Comparison of ENCODE assay signal across 21 cellular contexts in genomic region chr2:44335806-44336538, GRCh38.
"Had no signal": no experiment of that assay in that cellular context is flagged by ENCODE, and none has a peak within 500 bp of the region (broad histone marks: within the 10 kb centered on the region; RNA-seq: fewer than 3 reads in every experiment).

No MANE protein-coding gene starts in this region.

- H3K27ac ChIP-seq: cardiac muscle cell, tibial nerve, uterus had no signal

- H3K4me3 Mint-ChIP-seq: activated CD8-positive, alpha-beta memory T cell treated with anti-CD3 and anti-CD28 coated beads, Interleukin-2, amount 10 ng/mL, durations not matched to agents 7 days and 5 days; activated naive CD4-positive, alpha-beta T cell treated with anti-CD3 and anti-CD28 coated beads for 36 hours; activated naive CD8-positive, alpha-beta T cell treated with anti-CD3 and anti-CD28 coated beads, Interleukin-2, amount 50 U/mL, for 24 hours; nephron had no signal

- H3K27me3 Mint-ChIP-seq: activated CD8-positive, alpha-beta memory T cell treated with anti-CD3 and anti-CD28 coated beads, Interleukin-2, amount 10 ng/mL, durations not matched to agents 7 days and 5 days; activated naive CD8-positive, alpha-beta T cell treated with anti-CD3 and anti-CD28 coated beads, Interleukin-2, amount 50 U/mL, for 24 hours had no signal

- H3K27ac Mint-ChIP-seq: activated CD8-positive, alpha-beta memory T cell treated with anti-CD3 and anti-CD28 coated beads, Interleukin-2, amount 10 ng/mL, durations not matched to agents 7 days and 5 days; activated naive CD4-positive, alpha-beta T cell treated with anti-CD3 and anti-CD28 coated beads for 36 hours; activated naive CD8-positive, alpha-beta T cell treated with anti-CD3 and anti-CD28 coated beads, Interleukin-2, amount 50 U/mL, for 24 hours; activated T-helper 2 cell treated with anti-CD3 and anti-CD28 coated beads, Interferon-gamma antibody, Interleukin-2, Interleukin-4, amounts not matched to agents 10 μg/mL and 5 μg/mL and 100 μg/mL, durations not matched to agents 14 hours and 24 hours and 36 hours; nephron had no signal

- H3K4me3 ChIP-seq: cardiac muscle cell, tibial nerve, uterus had no signal

- H3K9me3 ChIP-seq: tibial nerve, uterus had no signal

- H3K27me3 ChIP-seq: cardiac muscle cell, tibial nerve, uterus had no signal

- DNase-seq: activated CD4-positive, alpha-beta T cell treated with anti-CD3 and anti-CD28 coated beads for 1 hour; activated CD4-positive, alpha-beta T cell treated with anti-CD3 and anti-CD28 coated beads, Interleukin-2, amount 50 U/mL, for 48 hours; activated CD8-positive, alpha-beta memory T cell treated with anti-CD3 and anti-CD28 coated beads, Interleukin-2, amount 10 ng/mL, durations not matched to agents 7 days and 5 days; activated naive CD4-positive, alpha-beta T cell treated with anti-CD3 and anti-CD28 coated beads for 36 hours; activated naive CD8-positive, alpha-beta T cell treated with anti-CD3 and anti-CD28 coated beads, Interleukin-2, amount 50 U/mL, for 24 hours; activated T-cell treated with anti-CD3 and anti-CD28 coated beads, Interleukin-2, amount 50 U/mL, for 1 hour; foreskin fibroblast; kidney glomerular epithelial cell; nucleus accumbens; posterior cingulate gyrus; retina; stimulated activated CD4-positive, alpha-beta T cell treated with anti-CD3 and anti-CD28 coated beads, Interleukin-15, amount 100 ng/mL, for 24 hours; stimulated activated CD4-positive, alpha-beta T cell treated with anti-CD3 and anti-CD28 coated beads, Interleukin-4, amount 100 ng/mL, for 24 hours; stimulated activated naive CD4-positive, alpha-beta T cell; T1000; uterus had no signal

- H3K4me1 ChIP-seq: tibial nerve, uterus had no signal

- FAIRE-seq: endometrium had no signal

- H3K4me1 Mint-ChIP-seq: nephron had no signal

- H3K9me3 Mint-ChIP-seq: activated naive CD4-positive, alpha-beta T cell treated with anti-CD3 and anti-CD28 coated beads for 36 hours; activated naive CD8-positive, alpha-beta T cell treated with anti-CD3 and anti-CD28 coated beads, Interleukin-2, amount 50 U/mL, for 24 hours had no signal
